Comparison of ENCODE assay signal across 1 cellular context in genomic region chr7:101066141-101066857, GRCh38.
TF ChIP-seq lines count a peak whose summit lies in the region.

No MANE protein-coding gene starts in this region.

TF ChIP-seq in K562, 482 proteins besides CTCF, POLR2A, EP300 and RAD21:
- TF ChIP-seq SAFB2 (IDR thresholded peaks at IDR 0.05; ENCODE audit: borderline replicate concordance, low read depth, low read length, severe bottlenecking) (no peak), ARID1B (IDR thresholded peaks at IDR 0.05) (no peak), HDAC3 (IDR thresholded peaks at IDR 0.05; ENCODE audit: borderline replicate concordance, partially characterized antibody) (no peak), CREB5 (CRISPR knock-in tag; IDR thresholded peaks at IDR 0.05) (no peak), ARHGAP35 (IDR thresholded peaks at IDR 0.05; ENCODE audit: partially characterized antibody) (no peak), GABPB2 (CRISPR knock-in tag; conservative IDR thresholded peaks at IDR 0.05) (no peak), NONO (IDR thresholded peaks at IDR 0.05; ENCODE audit: low read depth in 2 of 2, low read length in 1 of 2) (no peak), STAT5B (CRISPR knock-in tag; IDR thresholded peaks at IDR 0.05) (no peak), HLTF (IDR thresholded peaks at IDR 0.05) (no peak), ZNF316 (IDR thresholded peaks at IDR 0.05) (no peak), NFXL1 (CRISPR knock-in tag; IDR thresholded peaks at IDR 0.05) (no peak), MCM7 (IDR thresholded peaks at IDR 0.05) (no peak), RBM15 (IDR thresholded peaks at IDR 0.05; ENCODE audit: insufficient read depth, low read length) (no peak), MEIS2 (IDR thresholded peaks at IDR 0.05; ENCODE audit: partially characterized antibody) (no peak), DNMT1 (IDR thresholded peaks at IDR 0.05) (no peak), ZNF431 (CRISPR knock-in tag; IDR thresholded peaks at IDR 0.05) (no peak), ZBTB7A (IDR thresholded peaks at IDR 0.05; ENCODE audit: borderline replicate concordance, control insufficient read depth, low read depth, low read length) (no peak), HMGXB4 (CRISPR knock-in tag; IDR thresholded peaks at IDR 0.05) (no peak), EWSR1 (IDR thresholded peaks at IDR 0.05; ENCODE audit: borderline replicate concordance, low read depth, partially characterized antibody) (no peak), ARID3B (CRISPR knock-in tag; IDR thresholded peaks at IDR 0.05; ENCODE audit: borderline replicate concordance) (no peak)
TF ChIP-seq in K562: peak in this region for 0.
